In genomic region chr1:51724797-51725196, GRCh38 we compare ENCODE assay signal across 19 cellular contexts.
DNase-seq lines count a peak whose midpoint lies in the region; ATAC-seq and TF ChIP-seq lines count a peak whose summit lies in the region.
"Had no signal": no experiment of that assay in that cellular context is flagged by ENCODE, and none has a peak within 500 bp of the region (broad histone marks: within the 10 kb centered on the region; RNA-seq: fewer than 3 reads in every experiment).

No MANE protein-coding gene starts in this region.

- H3K36me3 ChIP-seq in PC-9 (ENCODE audit: low read depth): no peaks in the 10 kb centered on the region
- peaks cover 0 to 3% (median 0%) of the 10 kb centered on the region in 3 donors for H3K36me3 ChIP-seq in tibial nerve

- intact Hi-C loops in PC-9 (cut with micrococcal nuclease; ENCODE audit: unreplicated experiment): loop anchor here (5.0 kb wide), 2 partner anchors 62 to 102 kb away; no protein-coding TSS in a partner anchor

- 92 to 97% methylated on average over 4 of the region's 4 CpGs for WGBS in tibial nerve, 2 donors

- no peaks in the 10 kb centered on the region for H3K9me2 ChIP-seq in PC-9 (ENCODE audit: insufficient read depth)

- BruUV-seq in PC-9 (replicated peaks; lab: Mats Ljungman, UMichigan): no TSS peak

- no peak overlapping the region for H3K4me2 ChIP-seq in PC-9
- H3K4me2 ChIP-seq: A549; BLaER1 treated with 17β-estradiol and CSF1 and Interleukin-3, amounts not matched to agents 10 nM and 100 nM had no signal

- no peaks in the 10 kb centered on the region for H3K27me3 ChIP-seq in PC-9 (ENCODE audit: insufficient read depth, low read depth)
- H3K27me3 ChIP-seq in tibial nerve: no peaks in the 10 kb centered on the region
- H3K27me3 ChIP-seq: BLaER1 treated with 17β-estradiol and CSF1 and Interleukin-3, amounts not matched to agents 10 nM and 100 nM had no signal

- no peak for TF ChIP-seq POLR2A in tibial nerve (IDR thresholded peaks at IDR 0.05)

- POLR2A ChIA-PET in PC-9 (lab: Charles Lee; ENCODE audit: unreplicated experiment): no interaction called here

- CTCF ChIA-PET in PC-9 (lab: Charles Lee): no interaction called here

- no peak overlapping the region for H3K4me3 ChIP-seq in PC-9
- H3K4me3 ChIP-seq in tibial nerve: no peak overlapping the region
- H3K4me3 ChIP-seq: A549; BLaER1 treated with 17β-estradiol and CSF1 and Interleukin-3, amounts not matched to agents 10 nM and 100 nM; GM12878 had no signal

- H3K27ac ChIP-seq in PC-9 (peak overlapping the region; percentile 13; the same call in 1 of the 2 replicates), tibial nerve (no peak overlapping the region)
- H3K27ac ChIP-seq: 22Rv1; A549; BLaER1 treated with 17β-estradiol and CSF1 and Interleukin-3, amounts not matched to agents 10 nM and 100 nM; C4-2B had no signal

- no peaks in the 10 kb centered on the region for H3K27me3 Mint-ChIP-seq in activated T-cell treated with anti-CD3 and anti-CD28 coated beads, Interleukin-2, amount 50 U/mL, for 72 hours (ENCODE audit: low read depth)
- H3K27me3 Mint-ChIP-seq in activated T-cell treated with anti-CD3 and anti-CD28 coated beads, Interleukin-2, amount 50 U/mL, for 4 hours (ENCODE audit: low read depth): no peaks in the 10 kb centered on the region
- peaks cover 6% of the 10 kb centered on the region for H3K27me3 Mint-ChIP-seq in endothelial cell (ENCODE audit: unreplicated experiment)
- H3K27me3 Mint-ChIP-seq: B cell; CD4-positive, alpha-beta T cell had no signal

- H3K36me3 Mint-ChIP-seq in activated T-cell treated with anti-CD3 and anti-CD28 coated beads, Interleukin-2, amount 50 U/mL, for 72 hours (ENCODE audit: insufficient read depth in 2 of 2): no peaks in the 10 kb centered on the region
- peaks cover 1% of the 10 kb centered on the region for H3K36me3 Mint-ChIP-seq in activated T-cell treated with anti-CD3 and anti-CD28 coated beads, Interleukin-2, amount 50 U/mL, for 4 hours (ENCODE audit: insufficient read depth)
- H3K36me3 Mint-ChIP-seq in endothelial cell (ENCODE audit: low read depth, unreplicated experiment): no peaks in the 10 kb centered on the region

- TF ChIP-seq CTCF in PC-9 (conservative IDR thresholded peaks at IDR 0.05) (no peak), endothelial cell (IDR thresholded peaks at IDR 0.05; ENCODE audit: unreplicated experiment) (no peak), tibial nerve (IDR thresholded peaks at IDR 0.05) (no peak)

- no peaks in the 10 kb centered on the region for H3K9me3 Mint-ChIP-seq in activated T-cell treated with anti-CD3 and anti-CD28 coated beads, Interleukin-2, amount 50 U/mL, for 72 hours
- H3K9me3 Mint-ChIP-seq in activated T-cell treated with anti-CD3 and anti-CD28 coated beads, Interleukin-2, amount 50 U/mL, for 4 hours: no peaks in the 10 kb centered on the region
- H3K9me3 Mint-ChIP-seq in endothelial cell (ENCODE audit: unreplicated experiment): no peaks in the 10 kb centered on the region
- H3K9me3 Mint-ChIP-seq: CD4-positive, alpha-beta T cell; CD8-positive, alpha-beta T cell had no signal

- H3K9me3 ChIP-seq in PC-9 (ENCODE audit: insufficient read depth, low read depth) (no peaks in the 10 kb centered on the region), tibial nerve (no peaks in the 10 kb centered on the region)
- H3K9me3 ChIP-seq: A549; BLaER1 treated with 17β-estradiol and CSF1 and Interleukin-3, amounts not matched to agents 10 nM and 100 nM; Caco-2 had no signal

- no peaks in the 10 kb centered on the region for H4K20me1 ChIP-seq in PC-9 (ENCODE audit: insufficient read depth)

- H3K4me1 Mint-ChIP-seq in activated T-cell treated with anti-CD3 and anti-CD28 coated beads, Interleukin-2, amount 50 U/mL, for 72 hours (ENCODE audit: low read depth): peaks cover 20% of the 10 kb centered on the region
- peaks cover 16% of the 10 kb centered on the region for H3K4me1 Mint-ChIP-seq in activated T-cell treated with anti-CD3 and anti-CD28 coated beads, Interleukin-2, amount 50 U/mL, for 4 hours (ENCODE audit: low read depth)
- H3K4me1 Mint-ChIP-seq in endothelial cell (ENCODE audit: unreplicated experiment): peaks cover 13% of the 10 kb centered on the region

- 0 out of 2 replicates have a peak, but pooled peaks cover 9% of the 10 kb centered on the region for H3K4me1 ChIP-seq in PC-9 (replicated peaks; ENCODE audit: insufficient read depth)
- H3K4me1 ChIP-seq in tibial nerve: peaks cover 0 to 37% (median 2%) of the 10 kb centered on the region in 4 donors

- H3K79me2 ChIP-seq in PC-9 (ENCODE audit: low read depth): peaks cover 52% of the 10 kb centered on the region

- no peak overlapping the region for H3K4me3 Mint-ChIP-seq in activated T-cell treated with anti-CD3 and anti-CD28 coated beads, Interleukin-2, amount 50 U/mL, for 72 hours
- no peak overlapping the region for H3K4me3 Mint-ChIP-seq in activated T-cell treated with anti-CD3 and anti-CD28 coated beads, Interleukin-2, amount 50 U/mL, for 4 hours
- H3K4me3 Mint-ChIP-seq in endothelial cell (ENCODE audit: unreplicated experiment): no peak overlapping the region
- H3K4me3 Mint-ChIP-seq: B cell; CD4-positive, alpha-beta T cell; CD8-positive, alpha-beta T cell had no signal

- peaks cover 51% of the 10 kb centered on the region for H3F3A ChIP-seq in PC-9 (ENCODE audit: insufficient read depth, low read depth)

- H2AFZ ChIP-seq in PC-9: no peak overlapping the region

- DNase-seq in activated T-cell treated with anti-CD3 and anti-CD28 coated beads, Interleukin-2, amount 50 U/mL, for 72 hours: no peak
- DNase-seq in activated T-cell treated with anti-CD3 and anti-CD28 coated beads, Interleukin-2, amount 50 U/mL, for 4 hours: no peak
- DNase-seq in PC-9 (no peak), endothelial cell (ENCODE audit: low spot score) (no peak), tibial nerve (ENCODE audit: low spot score in 2 of 2) (no peak), hypothalamus (lab: John Stamatoyannopoulos, UW) (no peak)
- DNase-seq: AML-193; Caco-2; Calu3; CD4-positive, alpha-beta T cell; CD8-positive, alpha-beta T cell; DMS79 treated with DMSO at 0.1 percent for 48 hours; GDM1 had no signal

- ATAC-seq in activated T-cell treated with anti-CD3 and anti-CD28 coated beads, Interleukin-2, amount 50 U/mL, for 72 hours (replicated peaks in 1 of 2): no peak
- no peak for ATAC-seq in activated T-cell treated with anti-CD3 and anti-CD28 coated beads, Interleukin-2, amount 50 U/mL, for 4 hours
- ATAC-seq: A549; CD8-positive, alpha-beta T cell; GM12878 had no signal

- no peak for TF ChIP-seq EP300 in tibial nerve (IDR thresholded peaks at IDR 0.05)

- peak overlapping the region; percentile 9 for H3K27ac Mint-ChIP-seq in activated T-cell treated with anti-CD3 and anti-CD28 coated beads, Interleukin-2, amount 50 U/mL, for 72 hours
- H3K27ac Mint-ChIP-seq in endothelial cell (ENCODE audit: unreplicated experiment): peak overlapping the region; percentile 11
- H3K27ac Mint-ChIP-seq: B cell; CD4-positive, alpha-beta T cell; CD8-positive, alpha-beta T cell had no signal
